Comparison of ENCODE assay signal across 9 cellular contexts in the genomic region with DNA sequence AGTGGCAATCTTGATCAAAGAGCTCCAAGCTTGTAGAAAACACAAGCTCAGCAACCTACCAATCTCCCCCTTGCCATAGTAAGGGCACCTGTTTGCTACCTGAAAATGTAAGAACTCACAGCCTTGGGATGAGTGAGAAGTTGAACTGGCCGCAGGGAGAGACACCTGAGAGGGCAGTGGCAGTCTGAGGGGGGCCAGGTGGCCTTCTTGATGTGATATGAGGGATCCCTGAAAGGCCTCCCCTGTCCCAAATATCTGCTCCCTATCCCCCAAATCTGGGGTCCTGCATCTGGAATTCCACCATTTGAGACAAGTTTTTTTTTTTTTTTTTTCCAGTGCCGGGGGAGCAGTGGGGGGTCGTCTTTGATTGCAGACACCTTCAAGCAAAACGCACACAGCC.
DNase-seq lines count a peak whose midpoint lies in the region; ATAC-seq, FAIRE-seq and TF ChIP-seq lines count a peak whose summit lies in the region.
"Had no signal": no experiment of that assay in that cellular context is flagged by ENCODE, and none has a peak within 500 bp of the region (broad histone marks: within the 10 kb centered on the region; RNA-seq: fewer than 3 reads in every experiment).

No MANE protein-coding gene starts in this region.

- H3K4me1 ChIP-seq in ES-I3 (ENCODE audit: insufficient read depth, low read length) (peaks cover 4% of the 10 kb centered on the region; the same call in 1 of the 2 replicates), right cardiac atrium (ENCODE audit: control insufficient read depth, insufficient read depth, low read length) (peaks cover 10% of the 10 kb centered on the region), small intestine (ENCODE audit: control insufficient read depth in 2 of 2, insufficient read depth in 1 of 2, low read depth in 1 of 2, low read length in 1 of 2) (peaks cover 0 to 6% of the 10 kb centered on the region in 2 donors), MM.1S (ENCODE audit: low read length) (no peaks in the 10 kb centered on the region)

- H3K4me1 Mint-ChIP-seq in activated T-helper 1 cell treated with anti-CD3 and anti-CD28 coated beads, Interleukin-12 subunit alpha, Interleukin-12 subunit beta, Interleukin-2, Interleukin-4 antibody, amounts not matched to agents 30 ng/mL and 10 ng/mL and 1 ng/mL, durations not matched to agents 14 hours and 24 hours and 36 hours (ENCODE audit: low read depth) = no peaks in the 10 kb centered on the region

- H3K4me3 ChIP-seq in right cardiac atrium (ENCODE audit: low read length) (peak overlapping the region; percentile 80), small intestine (ENCODE audit: low read depth in 1 of 2, low read length in 2 of 2) (peak overlapping the region in 1 of 2 donors; percentile 67), MM.1S (ENCODE audit: low read length) (no peak overlapping the region)

- no peaks in the 10 kb centered on the region for H3F3A ChIP-seq in MM.1S (ENCODE audit: insufficient read depth, low read length)

- no peaks in the 10 kb centered on the region for H4K20me1 ChIP-seq in MM.1S (ENCODE audit: insufficient read depth, low read length)

- intact Hi-C loops in activated T-helper 1 cell treated with anti-CD3 and anti-CD28 coated beads, Interleukin-12 subunit alpha, Interleukin-12 subunit beta, Interleukin-2, Interleukin-4 antibody, amounts not matched to agents 30 ng/mL and 10 ng/mL and 1 ng/mL, durations not matched to agents 14 hours and 24 hours and 36 hours (cut with micrococcal nuclease) = loop anchor here (1.0 to 2.0 kb wide), 3 partner anchors 24 to 250 kb away; no protein-coding TSS in a partner anchor
- intact Hi-C loops in right cardiac atrium (cut with DNase I) = no loop called here

- H3K36me3 ChIP-seq in ES-I3 (ENCODE audit: insufficient read depth, low read length) (no peaks in the 10 kb centered on the region), small intestine (ENCODE audit: control insufficient read depth in 2 of 2, insufficient read depth in 2 of 2, low read length in 2 of 2) (no peaks in the 10 kb centered on the region), MM.1S (replicated peaks; ENCODE audit: insufficient read depth, low read length) (no peaks in the 10 kb centered on the region)

- 75% methylated on average over 4 of the region's 4 CpGs for WGBS in right cardiac atrium
- 45 to 64% (median 49%) methylated on average over 4 of the region's 4 CpGs for WGBS in small intestine, 3 donors

- no peaks in the 10 kb centered on the region for H3K27me3 ChIP-seq in right cardiac atrium (ENCODE audit: control insufficient read depth, insufficient read depth)
- H3K27me3 ChIP-seq in small intestine (ENCODE audit: control insufficient read depth in 2 of 2, insufficient read depth in 2 of 2, low read length in 2 of 2) = no peaks in the 10 kb centered on the region
- no peaks in the 10 kb centered on the region for H3K27me3 ChIP-seq in MM.1S (replicated peaks; ENCODE audit: insufficient read depth, low read length)

- no peak overlapping the region for H3K4me2 ChIP-seq in MM.1S (ENCODE audit: low read depth, low read length)

- no peak overlapping the region for H3K27ac Mint-ChIP-seq in activated T-helper 1 cell treated with anti-CD3 and anti-CD28 coated beads, Interleukin-12 subunit alpha, Interleukin-12 subunit beta, Interleukin-2, Interleukin-4 antibody, amounts not matched to agents 30 ng/mL and 10 ng/mL and 1 ng/mL, durations not matched to agents 14 hours and 24 hours and 36 hours

- no peak for ATAC-seq in right cardiac atrium

- no peak for DNase-seq in activated T-helper 1 cell treated with anti-CD3 and anti-CD28 coated beads, Interleukin-12 subunit alpha, Interleukin-12 subunit beta, Interleukin-2, Interleukin-4 antibody, amounts not matched to agents 30 ng/mL and 10 ng/mL and 1 ng/mL, durations not matched to agents 14 hours and 24 hours and 36 hours (ENCODE audit: low spot score)
- no peak for DNase-seq in right cardiac atrium
- no peak for DNase-seq in small intestine
- DNase-seq in SIG-M5 (lab: John Stamatoyannopoulos, UW) = no peak
- no peak for DNase-seq in GM19238 (ENCODE audit: insufficient read length, low spot score)
- DNase-seq in MM.1S = no peak
- DNase-seq in NCI-H146 (lab: John Stamatoyannopoulos, UW) = no peak
- DNase-seq: stimulated activated CD4-positive, alpha-beta T cell treated with anti-CD3 and anti-CD28 coated beads, Interleukin-2, amount 100 ng/mL, for 48 hours had no signal

- H3K9me3 Mint-ChIP-seq in activated T-helper 1 cell treated with anti-CD3 and anti-CD28 coated beads, Interleukin-12 subunit alpha, Interleukin-12 subunit beta, Interleukin-2, Interleukin-4 antibody, amounts not matched to agents 30 ng/mL and 10 ng/mL and 1 ng/mL, durations not matched to agents 14 hours and 24 hours and 36 hours = no peaks in the 10 kb centered on the region

- peaks cover 30% of the 10 kb centered on the region for H3K27me3 Mint-ChIP-seq in activated T-helper 1 cell treated with anti-CD3 and anti-CD28 coated beads, Interleukin-12 subunit alpha, Interleukin-12 subunit beta, Interleukin-2, Interleukin-4 antibody, amounts not matched to agents 30 ng/mL and 10 ng/mL and 1 ng/mL, durations not matched to agents 14 hours and 24 hours and 36 hours (ENCODE audit: insufficient read depth)

- H3K9ac ChIP-seq in ES-I3 (ENCODE audit: low read depth, low read length) (0 out of 2 replicates have a peak overlapping the region, but pooled peaks have one; percentile 73), MM.1S (ENCODE audit: low read length) (no peak overlapping the region)

- no peak overlapping the region for H2AFZ ChIP-seq in MM.1S (ENCODE audit: low read length)

- peak overlapping the region; percentile 42 for H3K4me3 Mint-ChIP-seq in activated T-helper 1 cell treated with anti-CD3 and anti-CD28 coated beads, Interleukin-12 subunit alpha, Interleukin-12 subunit beta, Interleukin-2, Interleukin-4 antibody, amounts not matched to agents 30 ng/mL and 10 ng/mL and 1 ng/mL, durations not matched to agents 14 hours and 24 hours and 36 hours

- no peaks in the 10 kb centered on the region for H3K79me2 ChIP-seq in MM.1S (ENCODE audit: low read length)

- no peak for FAIRE-seq in small intestine (lab: Jason Lieb, UNC)

- no peak overlapping the region for H3K27ac ChIP-seq in right cardiac atrium (ENCODE audit: low read length)
- H3K27ac ChIP-seq in small intestine (ENCODE audit: low read depth in 1 of 2, low read length in 1 of 2) = peak overlapping the region; percentile 92
- H3K27ac ChIP-seq in MM.1S (ENCODE audit: low read length) = no peak overlapping the region

- no peak for TF ChIP-seq CTCF in MM.1S (IDR thresholded peaks at IDR 0.05; ENCODE audit: low read length)

- no peaks in the 10 kb centered on the region for H3K36me3 Mint-ChIP-seq in activated T-helper 1 cell treated with anti-CD3 and anti-CD28 coated beads, Interleukin-12 subunit alpha, Interleukin-12 subunit beta, Interleukin-2, Interleukin-4 antibody, amounts not matched to agents 30 ng/mL and 10 ng/mL and 1 ng/mL, durations not matched to agents 14 hours and 24 hours and 36 hours (ENCODE audit: low read depth)

- H3K9me2 ChIP-seq in MM.1S (replicated peaks; ENCODE audit: insufficient read depth, low read length) = no peaks in the 10 kb centered on the region

- H3K9me3 ChIP-seq in ES-I3 (ENCODE audit: control insufficient read depth, insufficient read depth, low read length) (no peaks in the 10 kb centered on the region), right cardiac atrium (ENCODE audit: control insufficient read depth, low read length) (no peaks in the 10 kb centered on the region), small intestine (ENCODE audit: control insufficient read depth, low read depth) (no peaks in the 10 kb centered on the region), MM.1S (replicated peaks; ENCODE audit: insufficient read depth, low read length) (no peaks in the 10 kb centered on the region)

Comparison
In these comparisons a context has a peak if more than half of its experiments do, and no peak if none do; other contexts are left out.
1. H3K27ac ChIP-seq: peak in small intestine (2 of 2); none in right cardiac atrium (single experiment) and MM.1S (single experiment).